Comparison of ENCODE assay signal across 22 cellular contexts in genomic region chr1:237861944-237862343, GRCh38. TPM values are rescaled to one million over a fixed set of nuclear protein-coding genes. Genes with fewer than 3 reads are reported as not detected.
"Had no signal": no experiment of that assay in that cellular context is flagged by ENCODE, and none has a peak within 500 bp of the region (broad histone marks: within the 10 kb centered on the region; RNA-seq: fewer than 3 reads in every experiment).

No MANE protein-coding gene starts in this region.

- H3K4me3 ChIP-seq: adrenal gland, body of pancreas, esophagus muscularis mucosa, heart left ventricle, pancreas, prostate gland, skin epidermis had no signal

- ATAC-seq: activated CD4-positive, alpha-beta T cell treated with anti-CD3 and anti-CD28 coated beads for 36 hours; body of pancreas; foreskin keratinocyte; heart left ventricle; naive thymus-derived CD8-positive, alpha-beta T cell; pancreas; sciatic nerve had no signal

- H3K27me3 ChIP-seq: adrenal gland, body of pancreas, esophagus muscularis mucosa, foreskin keratinocyte, heart left ventricle, pancreas had no signal

- H3K27ac ChIP-seq: adrenal gland, body of pancreas, esophagus muscularis mucosa, foreskin keratinocyte, heart left ventricle, pancreas, prostate gland, skin epidermis had no signal

- H3K9me3 ChIP-seq: body of pancreas, esophagus muscularis mucosa, heart left ventricle, pancreas, prostate gland had no signal

- H3K36me3 ChIP-seq: adrenal gland, esophagus muscularis mucosa, heart left ventricle, pancreas, prostate gland had no signal

- H3K4me1 ChIP-seq: prostate gland had no signal

- DNase-seq: activated CD4-positive, alpha-beta T cell treated with anti-CD3 and anti-CD28 coated beads for 36 hours; activated CD4-positive, CD25-positive, alpha-beta regulatory T cell; activated effector memory CD4-positive, alpha-beta T cell treated with Interleukin-2 at 50 U/mL for 16 hours; activated naive CD4-positive, alpha-beta T cell treated with Interleukin-2 at 50 U/mL for 16 hours; activated naive CD8-positive, alpha-beta T cell treated with anti-CD3 and anti-CD28 coated beads for 36 hours; adrenal gland; aorta; body of pancreas; dermis blood vessel endothelial cell; effector CD4-positive, alpha-beta T cell; foreskin keratinocyte; heart left ventricle; naive thymus-derived CD8-positive, alpha-beta T cell; nucleus accumbens; pancreas; retina; stimulated activated CD4-positive, alpha-beta T cell treated with anti-CD3 and anti-CD28 coated beads, Interleukin-12 subunit alpha, Interleukin-12 subunit beta, amount 100 ng/mL, for 4 hours; stimulated activated CD4-positive, alpha-beta T cell treated with anti-CD3 and anti-CD28 coated beads, Interleukin-4, amount 100 ng/mL, for 1 hour had no signal

RNA-seq across cellular contexts. Expression of gene ZP4, which starts 28.8 kb away (rescaled TPM):
- polyA plus RNA-seq: adrenal gland; aorta; heart left ventricle; naive thymus-derived CD8-positive, alpha-beta T cell; pancreas had no signal
